8 cellular contexts compared by ENCODE assay signal in genomic region chr10:93357680-93358079, GRCh38.
DNase-seq lines count a peak whose midpoint lies in the region; ATAC-seq and TF ChIP-seq lines count a peak whose summit lies in the region.

No MANE protein-coding gene starts in this region.

- H3K36me3 Mint-ChIP-seq in activated CD8-positive, alpha-beta memory T cell treated with anti-CD3 and anti-CD28 coated beads, Interleukin-2, amount 10 ng/mL, durations not matched to agents 7 days and 5 days = peaks cover 4% of the 10 kb centered on the region

- WGBS in tibial nerve, 2 donors = 7 to 10% methylated on average over 5 of the region's 5 CpGs

- H3K27me3 ChIP-seq in left ventricle myocardium inferior (ENCODE audit: low read depth) (no peaks in the 10 kb centered on the region), tibial nerve (no peaks in the 10 kb centered on the region)

- no peak for TF ChIP-seq EP300 in tibial nerve (IDR thresholded peaks at IDR 0.05)

- peaks cover 6% of the 10 kb centered on the region for H3K4me1 Mint-ChIP-seq in activated CD8-positive, alpha-beta memory T cell treated with anti-CD3 and anti-CD28 coated beads, Interleukin-2, amount 10 ng/mL, durations not matched to agents 7 days and 5 days

- H3K27me3 Mint-ChIP-seq in activated CD8-positive, alpha-beta memory T cell treated with anti-CD3 and anti-CD28 coated beads, Interleukin-2, amount 10 ng/mL, durations not matched to agents 7 days and 5 days = no peaks in the 10 kb centered on the region

- H3K36me3 ChIP-seq in left ventricle myocardium inferior = peaks cover 71% of the 10 kb centered on the region
- peaks cover 0 to 93% (median 0%) of the 10 kb centered on the region in 3 donors for H3K36me3 ChIP-seq in tibial nerve

- no peak for TF ChIP-seq POLR2A in tibial nerve (IDR thresholded peaks at IDR 0.05)

- H3K4me3 Mint-ChIP-seq in activated CD8-positive, alpha-beta memory T cell treated with anti-CD3 and anti-CD28 coated beads, Interleukin-2, amount 10 ng/mL, durations not matched to agents 7 days and 5 days = no peak overlapping the region

- intact Hi-C loops in left ventricle myocardium inferior (cut with micrococcal nuclease) = no loop called here

- TF ChIP-seq CTCF in VCaP (conservative IDR thresholded peaks at IDR 0.05) = peak; percentile 89
- TF ChIP-seq CTCF in left ventricle myocardium inferior (IDR thresholded peaks at IDR 0.05; ENCODE audit: borderline replicate concordance) = peak; percentile 63
- peak in 3 of 5 experiments; percentile 16 to 33 (median 19) for TF ChIP-seq CTCF in tibial nerve (IDR thresholded peaks at IDR 0.05)

- DNase-seq in activated CD8-positive, alpha-beta memory T cell treated with anti-CD3 and anti-CD28 coated beads, Interleukin-2, amount 10 ng/mL, durations not matched to agents 7 days and 5 days = no peak
- no peak for DNase-seq in activated CD8-positive, alpha-beta memory T cell treated with anti-CD3 and anti-CD28 coated beads, Interleukin-2, amount 50 U/mL, for 4 hours
- DNase-seq in NAMALWA (ENCODE audit: low spot score) = peak; percentile 77
- DNase-seq in left ventricle myocardium inferior = no peak
- DNase-seq in tibial nerve (ENCODE audit: low spot score in 2 of 2) = no peak
- no peak for DNase-seq in NCI-H128 (lab: John Stamatoyannopoulos, UW; ENCODE audit: unreplicated experiment)
- DNase-seq in ureter (ENCODE audit: low spot score) = no peak

- H3K4me1 ChIP-seq in left ventricle myocardium inferior = no peaks in the 10 kb centered on the region
- peaks cover 0 to under 1% (median 0%) of the 10 kb centered on the region in 4 donors for H3K4me1 ChIP-seq in tibial nerve

- peak; percentile 55 for ATAC-seq in activated CD8-positive, alpha-beta memory T cell treated with anti-CD3 and anti-CD28 coated beads, Interleukin-2, amount 10 ng/mL, durations not matched to agents 7 days and 5 days

- H3K27ac ChIP-seq in VCaP (no peak overlapping the region), left ventricle myocardium inferior (replicated peaks) (no peak overlapping the region), tibial nerve (no peak overlapping the region)

- H3K9me3 ChIP-seq in left ventricle myocardium inferior (replicated peaks) (no peaks in the 10 kb centered on the region), tibial nerve (no peaks in the 10 kb centered on the region)

- H3K27ac Mint-ChIP-seq in activated CD8-positive, alpha-beta memory T cell treated with anti-CD3 and anti-CD28 coated beads, Interleukin-2, amount 10 ng/mL, durations not matched to agents 7 days and 5 days = no peak overlapping the region

- H3K9me3 Mint-ChIP-seq in activated CD8-positive, alpha-beta memory T cell treated with anti-CD3 and anti-CD28 coated beads, Interleukin-2, amount 10 ng/mL, durations not matched to agents 7 days and 5 days (ENCODE audit: low read depth) = no peaks in the 10 kb centered on the region

- H3K4me3 ChIP-seq in left ventricle myocardium inferior (no peak overlapping the region), tibial nerve (no peak overlapping the region)

- CTCF ChIA-PET in activated CD8-positive, alpha-beta memory T cell treated with anti-CD3 and anti-CD28 coated beads, Interleukin-2, amount 10 ng/mL, durations not matched to agents 7 days and 5 days (lab: Charles Lee) = interaction anchor here (0.7 to 4.2 kb wide), 8 partner anchors 10 to 393 kb away, joined by 3 to 22 read pairs (median 6); partner anchors contain the start of gene MYOF

Comparison
In these comparisons a context has a peak if more than half of its experiments do, and no peak if none do; other contexts are left out.
1. CTCF ChIP-seq: peak in every context shown above with its lines; median percentile 89 in VCaP; 63 in left ventricle myocardium inferior; 19 in tibial nerve.